ENCODE assay signal across 1 cellular context in the genomic region with DNA sequence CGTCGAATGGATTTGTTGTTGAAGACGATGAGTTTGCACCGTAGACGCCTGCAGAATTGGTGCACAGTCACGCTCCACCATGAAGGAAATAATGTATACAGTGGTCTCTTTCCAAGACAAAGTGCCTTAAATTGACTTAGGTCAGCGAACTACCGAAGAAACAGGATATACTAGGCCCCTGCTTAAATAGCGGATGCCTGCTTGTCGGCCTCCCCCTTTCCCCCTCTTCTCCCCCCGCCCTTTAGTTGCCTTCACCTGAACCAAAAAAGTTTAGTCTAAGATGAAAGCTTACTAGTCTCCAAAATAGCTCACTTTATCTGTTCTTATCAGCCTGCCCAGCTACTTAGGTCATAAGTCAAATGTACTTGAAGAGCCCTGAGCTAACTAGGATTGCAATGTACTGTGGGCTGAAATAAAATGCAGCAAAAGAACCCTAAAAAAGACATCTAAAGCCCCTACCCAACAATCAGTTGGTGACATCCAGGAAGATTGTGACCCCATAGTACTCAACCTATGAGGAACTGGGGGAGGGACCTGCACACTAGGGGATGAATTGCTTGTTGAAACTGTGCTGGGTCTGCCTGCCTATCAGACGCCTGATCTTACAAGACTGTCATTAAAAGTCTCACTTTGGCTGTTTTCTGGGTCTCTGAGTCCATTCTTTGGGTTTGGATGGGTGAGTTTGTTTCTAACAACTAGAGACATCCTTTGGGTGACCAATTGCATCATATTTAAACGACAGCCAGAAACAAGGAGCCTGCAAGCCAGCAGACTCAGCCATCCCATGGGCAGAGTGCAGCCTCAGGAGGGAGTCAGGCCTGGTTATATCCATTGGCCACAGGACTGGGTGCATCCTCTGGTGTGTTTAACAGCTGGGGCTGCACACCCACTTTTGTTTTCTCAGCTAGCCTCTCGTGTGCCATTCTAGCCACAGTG.
TF ChIP-seq lines count a peak whose summit lies in the region.

No MANE protein-coding gene starts in this region.

TF ChIP-seq in K562, 482 proteins besides CTCF, POLR2A, EP300 and RAD21 (continued from another document):
- TF ChIP-seq ZNF830 (CRISPR knock-in tag; IDR thresholded peaks at IDR 0.05) (no peak), RERE (CRISPR knock-in tag; IDR thresholded peaks at IDR 0.05; ENCODE audit: borderline replicate concordance) (no peak), MLLT1 (IDR thresholded peaks at IDR 0.05) (no peak), ETV5 (CRISPR knock-in tag; IDR thresholded peaks at IDR 0.05; ENCODE audit: low read depth) (no peak), PPARD (CRISPR knock-in tag; IDR thresholded peaks at IDR 0.05) (no peak), JUN (IDR thresholded peaks at IDR 0.05; ENCODE audit: borderline replicate concordance, low read depth, low read length) (no peak), JUN (CRISPR knock-in tag; IDR thresholded peaks at IDR 0.05; ENCODE audit: borderline replicate concordance) (no peak), KAT2B (IDR thresholded peaks at IDR 0.05; ENCODE audit: low read depth, low read length) (no peak), ZNF668 (CRISPR knock-in tag; IDR thresholded peaks at IDR 0.05) (no peak), ZNF408 (CRISPR knock-in tag; IDR thresholded peaks at IDR 0.05; ENCODE audit: low read depth) (no peak), THRAP3 (IDR thresholded peaks at IDR 0.05; ENCODE audit: borderline replicate concordance) (no peak), BRF1 (IDR thresholded peaks at IDR 0.05; ENCODE audit: borderline replicate concordance, extremely low read depth, insufficient read length) (no peak), TEAD1 (CRISPR knock-in tag; IDR thresholded peaks at IDR 0.05) (no peak), CBFA2T3 (IDR thresholded peaks at IDR 0.05) (peak; percentile 51), MGA (IDR thresholded peaks at IDR 0.05) (no peak), ZNF174 (CRISPR knock-in tag; IDR thresholded peaks at IDR 0.05) (no peak), TAL1 (IDR thresholded peaks at IDR 0.05) (peak; percentile 28), CBFA2T2 (conservative IDR thresholded peaks at IDR 0.05) (0 out of 2 replicates have a peak, but pooled peaks have one; percentile 19), SP2 (IDR thresholded peaks at IDR 0.05; ENCODE audit: extremely low read depth, low read depth, low read length, poor library complexity, severe bottlenecking) (no peak), ZBTB43 (CRISPR knock-in tag; IDR thresholded peaks at IDR 0.05) (no peak)
- TF ChIP-seq, protein P1, sequence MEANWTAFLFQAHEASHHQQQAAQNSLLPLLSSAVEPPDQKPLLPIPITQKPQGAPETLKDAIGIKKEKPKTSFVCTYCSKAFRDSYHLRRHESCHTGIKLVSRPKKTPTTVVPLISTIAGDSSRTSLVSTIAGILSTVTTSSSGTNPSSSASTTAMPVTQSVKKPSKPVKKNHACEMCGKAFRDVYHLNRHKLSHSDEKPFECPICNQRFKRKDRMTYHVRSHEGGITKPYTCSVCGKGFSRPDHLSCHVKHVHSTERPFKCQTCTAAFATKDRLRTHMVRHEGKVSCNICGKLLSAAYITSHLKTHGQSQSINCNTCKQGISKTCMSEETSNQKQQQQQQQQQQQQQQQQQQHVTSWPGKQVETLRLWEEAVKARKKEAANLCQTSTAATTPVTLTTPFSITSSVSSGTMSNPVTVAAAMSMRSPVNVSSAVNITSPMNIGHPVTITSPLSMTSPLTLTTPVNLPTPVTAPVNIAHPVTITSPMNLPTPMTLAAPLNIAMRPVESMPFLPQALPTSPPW (CRISPR knock-in tag; IDR thresholded peaks at IDR 0.05), result peak; percentile 60
- TF ChIP-seq, protein P2, sequence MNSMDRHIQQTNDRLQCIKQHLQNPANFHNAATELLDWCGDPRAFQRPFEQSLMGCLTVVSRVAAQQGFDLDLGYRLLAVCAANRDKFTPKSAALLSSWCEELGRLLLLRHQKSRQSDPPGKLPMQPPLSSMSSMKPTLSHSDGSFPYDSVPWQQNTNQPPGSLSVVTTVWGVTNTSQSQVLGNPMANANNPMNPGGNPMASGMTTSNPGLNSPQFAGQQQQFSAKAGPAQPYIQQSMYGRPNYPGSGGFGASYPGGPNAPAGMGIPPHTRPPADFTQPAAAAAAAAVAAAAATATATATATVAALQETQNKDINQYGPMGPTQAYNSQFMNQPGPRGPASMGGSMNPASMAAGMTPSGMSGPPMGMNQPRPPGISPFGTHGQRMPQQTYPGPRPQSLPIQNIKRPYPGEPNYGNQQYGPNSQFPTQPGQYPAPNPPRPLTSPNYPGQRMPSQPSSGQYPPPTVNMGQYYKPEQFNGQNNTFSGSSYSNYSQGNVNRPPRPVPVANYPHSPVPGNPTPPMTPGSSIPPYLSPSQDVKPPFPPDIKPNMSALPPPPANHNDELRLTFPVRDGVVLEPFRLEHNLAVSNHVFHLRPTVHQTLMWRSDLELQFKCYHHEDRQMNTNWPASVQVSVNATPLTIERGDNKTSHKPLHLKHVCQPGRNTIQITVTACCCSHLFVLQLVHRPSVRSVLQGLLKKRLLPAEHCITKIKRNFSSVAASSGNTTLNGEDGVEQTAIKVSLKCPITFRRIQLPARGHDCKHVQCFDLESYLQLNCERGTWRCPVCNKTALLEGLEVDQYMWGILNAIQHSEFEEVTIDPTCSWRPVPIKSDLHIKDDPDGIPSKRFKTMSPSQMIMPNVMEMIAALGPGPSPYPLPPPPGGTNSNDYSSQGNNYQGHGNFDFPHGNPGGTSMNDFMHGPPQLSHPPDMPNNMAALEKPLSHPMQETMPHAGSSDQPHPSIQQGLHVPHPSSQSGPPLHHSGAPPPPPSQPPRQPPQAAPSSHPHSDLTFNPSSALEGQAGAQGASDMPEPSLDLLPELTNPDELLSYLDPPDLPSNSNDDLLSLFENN (IDR thresholded peaks at IDR 0.05; ENCODE audit: low read depth in 2 of 2, low read length in 2 of 2), result no peak
